In the genomic region with DNA sequence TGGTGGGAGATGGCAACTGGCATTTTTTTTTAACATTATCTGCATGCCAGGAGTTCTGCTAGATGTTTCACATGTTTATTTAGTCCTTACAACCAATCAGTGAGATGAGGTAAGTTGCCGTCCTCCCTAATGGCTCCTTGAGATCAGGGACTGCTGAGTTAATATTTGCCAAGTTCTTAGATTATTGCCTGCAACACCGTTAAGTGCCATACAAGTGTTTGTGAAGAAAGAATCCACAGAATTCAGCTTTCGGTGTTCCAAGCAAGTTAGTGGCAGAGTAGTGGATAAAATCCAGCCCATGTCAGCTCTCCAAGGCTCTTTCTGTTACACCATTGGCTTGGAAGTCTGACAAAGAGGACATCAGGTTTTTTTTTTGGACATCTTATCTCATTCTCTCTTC, we compare ENCODE assay signal across 19 cellular contexts.
"Had no signal": no experiment of that assay in that cellular context is flagged by ENCODE, and none has a peak within 500 bp of the region (broad histone marks: within the 10 kb centered on the region; RNA-seq: fewer than 3 reads in every experiment).

No MANE protein-coding gene starts in this region.

- H3K27me3 ChIP-seq: heart left ventricle, neural progenitor cell, testis had no signal

- H3K4me1 ChIP-seq: neural progenitor cell, testis had no signal

- H3K4me3 ChIP-seq: coronary artery, heart left ventricle, neural progenitor cell, testis had no signal

- H3K27ac ChIP-seq: coronary artery, epithelial cell of prostate, heart left ventricle, neural progenitor cell, testis had no signal

- H3K36me3 ChIP-seq: heart left ventricle, neural progenitor cell had no signal

- ATAC-seq: heart left ventricle; naive thymus-derived CD8-positive, alpha-beta T cell had no signal

- DNase-seq: activated CD4-positive, alpha-beta T cell treated with anti-CD3 and anti-CD28 coated beads for 1 hour; activated naive CD4-positive, alpha-beta T cell treated with anti-CD3 and anti-CD28 coated beads for 36 hours; activated naive CD8-positive, alpha-beta T cell treated with anti-CD3 and anti-CD28 coated beads, Interleukin-2, amount 10 ng/mL, durations not matched to agents 7 days and 5 days; activated T-cell treated with anti-CD3 and anti-CD28 coated beads, Interleukin-2, amount 50 U/mL, for 48 hours; amniotic stem cell; cerebellar nuclear complex; endodermal cell; heart left ventricle; islet precursor cell; mammary epithelial cell; naive thymus-derived CD8-positive, alpha-beta T cell; stimulated activated CD4-positive, alpha-beta T cell treated with anti-CD3 and anti-CD28 coated beads, Interleukin-4, amount 100 ng/mL, for 1 hour; stimulated activated naive CD4-positive, alpha-beta T cell; T-helper 1 cell; testis; trophoblast cell had no signal

- H3K9me3 ChIP-seq: testis had no signal
